In genomic region chr20:20881808-20882207, GRCh38 we compare ENCODE assay signal across 31 cellular contexts.
A peak's percentile ranks its signal among the peaks of the same experiment; 100 is the strongest.
DNase-seq lines count a peak whose midpoint lies in the region; ATAC-seq, FAIRE-seq and TF ChIP-seq lines count a peak whose summit lies in the region.
"Had no signal": no experiment of that assay in that cellular context is flagged by ENCODE, and none has a peak within 500 bp of the region (broad histone marks: within the 10 kb centered on the region; RNA-seq: fewer than 3 reads in every experiment).

No MANE protein-coding gene starts in this region.

- H3K9me3 ChIP-seq in mucosa of descending colon (no peaks in the 10 kb centered on the region), small intestine (ENCODE audit: control insufficient read depth, low read depth) (no peaks in the 10 kb centered on the region)
- H3K9me3 ChIP-seq: A549, BE2C, BLaER1, Caco-2 had no signal

- TF ChIP-seq CTCF in mucosa of descending colon (IDR thresholded peaks at IDR 0.05), result no peak

- peaks cover 0 to 3% of the 10 kb centered on the region in 2 donors for H3K27me3 ChIP-seq in small intestine (ENCODE audit: control insufficient read depth in 2 of 2, insufficient read depth in 2 of 2, low read length in 2 of 2)
- H3K27me3 ChIP-seq: BLaER1; BLaER1 treated with 17β-estradiol and CSF1 and Interleukin-3, amounts not matched to agents 10 nM and 100 nM had no signal

- H3K4me3 ChIP-seq in mucosa of descending colon (no peak overlapping the region), small intestine (ENCODE audit: low read depth in 1 of 2, low read length in 2 of 2) (no peak overlapping the region)
- H3K4me3 ChIP-seq: A549; BLaER1; BLaER1 treated with 17β-estradiol and CSF1 and Interleukin-3, amounts not matched to agents 10 nM and 100 nM had no signal

- DNase-seq in left colon (no peak), mucosa of descending colon (peak in 1 of 3 donors; percentile 2), small intestine (peak; percentile 23), DMS79 treated with DMSO at 0.1 percent for 48 hours (lab: John Stamatoyannopoulos, UW) (no peak), 8988T (no peak)
- DNase-seq in activated CD8-positive, alpha-beta memory T cell treated with anti-CD3 and anti-CD28 coated beads, Interleukin-2, amount 50 U/mL, for 4 hours, result no peak
- DNase-seq: ACHN; AML-193; BE2C; C1 segment of cervical spinal cord; Caco-2; Calu3; CD4-positive, alpha-beta memory T cell; CD4-positive, alpha-beta T cell; CD4-positive, CD25-positive, alpha-beta regulatory T cell; CD8-positive, alpha-beta memory T cell; CD8-positive, alpha-beta T cell; COR-L47; DMS 273 treated with DMSO at 0.1 percent for 48 hours; DMS153; DMS53; DMS79; DND-41; EL had no signal

- WGBS in small intestine, 3 donors, result 51 to 67% (median 56%) methylated on average over 2 of the region's 2 CpGs

- no peak overlapping the region for H3K27ac ChIP-seq in small intestine (ENCODE audit: low read depth in 1 of 2, low read length in 1 of 2)
- H3K27ac ChIP-seq: 22Rv1; A549; BLaER1; BLaER1 treated with 17β-estradiol and CSF1 and Interleukin-3, amounts not matched to agents 10 nM and 100 nM; C4-2B had no signal

- no peak for FAIRE-seq in small intestine (lab: Jason Lieb, UNC)
- FAIRE-seq: A204.1, A549, D721Med had no signal

- intact Hi-C loops in left colon (cut with DNase I, micrococcal nuclease) (no loop called here), mucosa of descending colon (cut with DNase I, micrococcal nuclease) (no loop called here)

- H3K36me3 ChIP-seq in mucosa of descending colon (ENCODE audit: low read depth) (no peaks in the 10 kb centered on the region), small intestine (ENCODE audit: control insufficient read depth in 2 of 2, insufficient read depth in 2 of 2, low read length in 2 of 2) (no peaks in the 10 kb centered on the region)
- H3K36me3 ChIP-seq: BE2C; BLaER1; BLaER1 treated with 17β-estradiol and CSF1 and Interleukin-3, amounts not matched to agents 10 nM and 100 nM had no signal

- ATAC-seq in left colon (peak; percentile 69), mucosa of descending colon (peak; percentile 55)
- ATAC-seq: A549; CD8-positive, alpha-beta T cell had no signal

- H3K4me1 ChIP-seq in mucosa of descending colon (ENCODE audit: low read depth) (no peaks in the 10 kb centered on the region), small intestine (ENCODE audit: control insufficient read depth in 2 of 2, insufficient read depth in 1 of 2, low read depth in 1 of 2, low read length in 1 of 2) (no peaks in the 10 kb centered on the region)
- H3K4me1 ChIP-seq: A549; BE2C; BLaER1; BLaER1 treated with 17β-estradiol and CSF1 and Interleukin-3, amounts not matched to agents 10 nM and 100 nM had no signal
